In genomic region chr11:47247502-47247901, GRCh38 we compare ENCODE assay signal across 10 cellular contexts. TPM values are rescaled to one million over a fixed set of nuclear protein-coding genes. Genes with fewer than 3 reads are reported as not detected.
DNase-seq lines count a peak whose midpoint lies in the region; ATAC-seq and TF ChIP-seq lines count a peak whose summit lies in the region.
"Had no signal": no experiment of that assay in that cellular context is flagged by ENCODE, and none has a peak within 500 bp of the region (broad histone marks: within the 10 kb centered on the region; RNA-seq: fewer than 3 reads in every experiment).

No MANE protein-coding gene starts in this region.

- H3K27ac ChIP-seq in CD8-positive, alpha-beta T cell (ENCODE audit: low read depth, low read length): no peak overlapping the region
- H3K27ac ChIP-seq in duodenal mucosa (ENCODE audit: low read depth, low read length) (no peak overlapping the region), neural progenitor cell (no peak overlapping the region), foreskin keratinocyte (no peak overlapping the region)

- intact Hi-C loops in CD8-positive, alpha-beta T cell (cut with DNase I, micrococcal nuclease): loop anchor here (5.0 to 10.0 kb wide), 2 partner anchors 180 to 543 kb away; partner anchors contain the start of genes ARHGAP1 (in 1 of the 2), PSMC3 (in 1 of the 2) and ZNF408 (in 1 of the 2)

- DNase-seq in CD8-positive, alpha-beta T cell: no peak
- DNase-seq in MG63: no peak
- DNase-seq in neural progenitor cell (ENCODE audit: low spot score): no peak
- no peak for DNase-seq in NCI-H2171 treated with DMSO at 0.1 percent for 48 hours (lab: John Stamatoyannopoulos, UW)
- DNase-seq in central memory CD4-positive, alpha-beta T cell: no peak
- no peak for DNase-seq in activated effector memory CD4-positive, alpha-beta T cell treated with anti-CD3 and anti-CD28 coated beads, Interleukin-2, amount 50 U/mL, for 16 hours
- DNase-seq in foreskin keratinocyte: no peak
- DNase-seq: cortex of kidney, NCI-H1694 treated with DMSO at 0.1 percent for 48 hours had no signal

- peaks cover 17% of the 10 kb centered on the region for H3K4me1 ChIP-seq in CD8-positive, alpha-beta T cell (ENCODE audit: insufficient read depth, low read length)
- H3K4me1 ChIP-seq in duodenal mucosa (ENCODE audit: control insufficient read depth in 1 of 2, insufficient read depth in 2 of 2, low read length in 2 of 2): peaks cover 22 to 26% of the 10 kb centered on the region in 2 donors
- H3K4me1 ChIP-seq in neural progenitor cell: peaks cover 3% of the 10 kb centered on the region
- peaks cover 3% of the 10 kb centered on the region for H3K4me1 ChIP-seq in foreskin keratinocyte

- peaks cover 19% of the 10 kb centered on the region for H3K79me2 ChIP-seq in neural progenitor cell (ENCODE audit: low read depth)

- POLR2A ChIA-PET in CD8-positive, alpha-beta T cell (lab: Charles Lee): interaction anchor here (1.1 to 2.5 kb wide), 6 partner anchors 12 to 33 kb away, joined by 3 to 29 read pairs (median 8); partner anchors contain the start of genes DDB2, MADD and NR1H3

- no peak for TF ChIP-seq CTCF in CD8-positive, alpha-beta T cell (IDR thresholded peaks at IDR 0.05)
- TF ChIP-seq CTCF in neural progenitor cell (IDR thresholded peaks at IDR 0.05) (no peak), foreskin keratinocyte (conservative IDR thresholded peaks at IDR 0.05) (no peak)

- H3K27ac Mint-ChIP-seq in CD8-positive, alpha-beta T cell: no peak overlapping the region
- H3K27ac Mint-ChIP-seq in neural progenitor cell: no peak overlapping the region

- H3K4me3 Mint-ChIP-seq in CD8-positive, alpha-beta T cell: peak overlapping the region; percentile 100
- peak overlapping the region; percentile 100 for H3K4me3 Mint-ChIP-seq in neural progenitor cell

- H3K36me3 Mint-ChIP-seq in CD8-positive, alpha-beta T cell: peaks cover 52% of the 10 kb centered on the region
- peaks cover 8% of the 10 kb centered on the region for H3K36me3 Mint-ChIP-seq in neural progenitor cell

- no peak overlapping the region for H3K4me3 ChIP-seq in CD8-positive, alpha-beta T cell (ENCODE audit: low read depth, low read length)
- H3K4me3 ChIP-seq in MG63 (peak overlapping the region; percentile 76), duodenal mucosa (ENCODE audit: low read depth in 1 of 2, low read length in 2 of 2) (peak overlapping the region; percentile 96 to 99), neural progenitor cell (peak overlapping the region; percentile 84)

- H4K20me1 ChIP-seq in neural progenitor cell (ENCODE audit: low read depth): no peaks in the 10 kb centered on the region

- no peaks in the 10 kb centered on the region for H3K27me3 Mint-ChIP-seq in CD8-positive, alpha-beta T cell (ENCODE audit: low read depth)
- H3K27me3 Mint-ChIP-seq in neural progenitor cell (ENCODE audit: insufficient read depth, low read depth): peaks cover 4% of the 10 kb centered on the region

- H2AFZ ChIP-seq in neural progenitor cell (replicated peaks): no peak overlapping the region

- peak overlapping the region; percentile 25 to 35 for H3K9ac ChIP-seq in duodenal mucosa (ENCODE audit: low read depth in 1 of 2, low read length in 2 of 2)
- H3K9ac ChIP-seq in neural progenitor cell: no peak overlapping the region

- no peaks in the 10 kb centered on the region for H3F3A ChIP-seq in neural progenitor cell (ENCODE audit: low read depth)

- no peaks in the 10 kb centered on the region for H3K9me3 ChIP-seq in CD8-positive, alpha-beta T cell (ENCODE audit: low read length)
- H3K9me3 ChIP-seq in MG63 (no peaks in the 10 kb centered on the region), duodenal mucosa (ENCODE audit: control insufficient read depth in 1 of 2, low read length in 2 of 2) (no peaks in the 10 kb centered on the region), neural progenitor cell (ENCODE audit: low read depth) (no peaks in the 10 kb centered on the region)

- peaks cover 32% of the 10 kb centered on the region for H3K4me1 Mint-ChIP-seq in CD8-positive, alpha-beta T cell (ENCODE audit: low read depth)
- peaks cover 16% of the 10 kb centered on the region for H3K4me1 Mint-ChIP-seq in neural progenitor cell

- H3K36me3 ChIP-seq in CD8-positive, alpha-beta T cell (ENCODE audit: insufficient read depth, low read length): peaks cover 17% of the 10 kb centered on the region
- H3K36me3 ChIP-seq in MG63 (peaks cover 6% of the 10 kb centered on the region), duodenal mucosa (ENCODE audit: control insufficient read depth in 1 of 2, insufficient read depth in 2 of 2, low read length in 2 of 2) (peaks cover 26 to 32% of the 10 kb centered on the region in 2 donors), neural progenitor cell (no peaks in the 10 kb centered on the region)

- H3K9me3 Mint-ChIP-seq in CD8-positive, alpha-beta T cell: no peaks in the 10 kb centered on the region
- no peaks in the 10 kb centered on the region for H3K9me3 Mint-ChIP-seq in neural progenitor cell

- H3K27me3 ChIP-seq in CD8-positive, alpha-beta T cell (ENCODE audit: insufficient read depth, low read length): no peaks in the 10 kb centered on the region
- H3K27me3 ChIP-seq in MG63 (no peaks in the 10 kb centered on the region), duodenal mucosa (ENCODE audit: control insufficient read depth in 1 of 2, insufficient read depth in 2 of 2, low read length in 2 of 2) (no peaks in the 10 kb centered on the region), neural progenitor cell (no peaks in the 10 kb centered on the region), foreskin keratinocyte (no peaks in the 10 kb centered on the region)

- CTCF ChIA-PET in CD8-positive, alpha-beta T cell (lab: Charles Lee): interaction anchor here (0.7 to 3.4 kb wide), 8 partner anchors 12 to 165 kb away, joined by 3 to 23 read pairs (median 6); partner anchors contain the start of gene NR1H3

- no peak for ATAC-seq in CD8-positive, alpha-beta T cell
- ATAC-seq in foreskin keratinocyte: no peak

- H3K4me2 ChIP-seq in neural progenitor cell: peak overlapping the region; percentile 86

RNA-seq across cellular contexts. Expression of gene ACP2, which starts 1.1 kb away (rescaled TPM):
- 10 to 100 TPM; 18.3 to 22.6 TPM for total RNA-seq in CD8-positive, alpha-beta T cell
- total RNA-seq in MG63 (2014; rRNA removed; shearing (Covaris generic); ENCODE audit: low replicate concordance): 9.6 and 42.7 TPM in 2 replicates
- 23.9 and 24.3 TPM in 2 replicates for total RNA-seq in neural progenitor cell (ENCODE audit: low replicate concordance)
- total RNA-seq in foreskin keratinocyte: 22.6 and 23.6 TPM in 2 replicates
- polyA plus RNA-seq in foreskin keratinocyte: 20.2 and 20.8 TPM in 2 replicates

RNA-seq across cellular contexts. Expression of gene NR1H3, which starts 10.3 kb away (rescaled TPM):
- 1 to 10 TPM; 1.3 to 1.5 TPM for total RNA-seq in CD8-positive, alpha-beta T cell
- total RNA-seq in MG63 (2014; rRNA removed; shearing (Covaris generic); ENCODE audit: low replicate concordance): 11.3 and 12.6 TPM in 2 replicates
- total RNA-seq in neural progenitor cell (ENCODE audit: low replicate concordance) (7.5 and 10.7 TPM in 2 replicates), foreskin keratinocyte (8.8 and 8.9 TPM in 2 replicates)
- 8.5 and 9.2 TPM in 2 replicates for polyA plus RNA-seq in foreskin keratinocyte

RNA-seq across cellular contexts. Expression of gene MADD, which starts 22.4 kb away (rescaled TPM):
- total RNA-seq in CD8-positive, alpha-beta T cell: 100 to 1,000 TPM; 191 to 196 TPM
- 6.9 and 7.8 TPM in 2 replicates for total RNA-seq in MG63 (2014; rRNA removed; shearing (Covaris generic); ENCODE audit: low replicate concordance)
- total RNA-seq in neural progenitor cell (ENCODE audit: low replicate concordance): 16.1 and 25.9 TPM in 2 replicates
- 15.3 and 16.8 TPM in 2 replicates for total RNA-seq in foreskin keratinocyte
- polyA plus RNA-seq in foreskin keratinocyte: 7.7 and 8.0 TPM in 2 replicates

RNA-seq across cellular contexts. Expression of gene DDB2, which starts 32.7 kb away (rescaled TPM):
- 10 to 100 TPM; 39.0 to 43.0 TPM for total RNA-seq in CD8-positive, alpha-beta T cell
- 13.9 and 20.0 TPM in 2 replicates for total RNA-seq in MG63 (2014; rRNA removed; shearing (Covaris generic); ENCODE audit: low replicate concordance)
- 61.4 and 76.9 TPM in 2 replicates for total RNA-seq in neural progenitor cell (ENCODE audit: low replicate concordance)
- total RNA-seq in foreskin keratinocyte: 57.9 and 67.0 TPM in 2 replicates
- 61.9 and 71.7 TPM in 2 replicates for polyA plus RNA-seq in foreskin keratinocyte
